Comparison of ENCODE assay signal across 21 cellular contexts in the genomic region with DNA sequence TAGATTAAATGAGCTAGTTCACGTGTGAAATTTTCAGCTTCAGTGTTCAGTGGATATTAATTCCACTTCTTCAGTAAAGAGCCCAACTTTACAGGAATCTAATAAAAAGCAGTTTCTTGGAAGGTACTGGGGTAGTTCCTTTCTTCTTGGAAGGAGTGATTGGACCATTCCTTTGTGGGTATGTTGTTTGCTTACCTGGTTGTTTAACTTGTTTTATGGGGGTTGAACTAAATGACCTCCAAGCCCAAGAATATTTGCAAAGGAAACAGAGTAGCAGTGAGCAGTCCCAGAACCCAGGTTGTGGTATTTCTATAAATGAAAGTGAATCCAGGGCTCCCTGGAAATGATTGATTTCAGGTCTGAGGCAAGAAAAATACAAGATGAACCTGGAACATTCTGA. TPM values are rescaled to one million over a fixed set of nuclear protein-coding genes. Genes with fewer than 3 reads are reported as not detected.
DNase-seq lines count a peak whose midpoint lies in the region; ATAC-seq and TF ChIP-seq lines count a peak whose summit lies in the region.
"Had no signal": no experiment of that assay in that cellular context is flagged by ENCODE, and none has a peak within 500 bp of the region (broad histone marks: within the 10 kb centered on the region; RNA-seq: fewer than 3 reads in every experiment).

No MANE protein-coding gene starts in this region.

- DNase-seq in Calu3 (peak; percentile 6), HuH-7 (ENCODE audit: low spot score) (peak; percentile 29), amniotic epithelial cell (ENCODE audit: low read depth) (peak; percentile 1), progenitor cell of endocrine pancreas (ENCODE audit: low spot score, unreplicated experiment) (no peak), NCI-H2107 (lab: John Stamatoyannopoulos, UW) (no peak), C1 segment of cervical spinal cord (lab: John Stamatoyannopoulos, UW) (no peak)
- DNase-seq: DMS53, GDM1, GM23248, H9, MG63, NCI-H1048, NCI-H1417 treated with DMSO at 0.1 percent for 48 hours, NCI-H187, NCI-H446 treated with DMSO at 0.1 percent for 48 hours, NCI-H526 treated with DMSO at 0.1 percent for 48 hours, SHP77 treated with DMSO at 0.1 percent for 48 hours, SW 1271 had no signal

- H3K27me3 Mint-ChIP-seq in Calu3 (ENCODE audit: unreplicated experiment) (no peaks in the 10 kb centered on the region), progenitor cell of endocrine pancreas (no peaks in the 10 kb centered on the region)
- H3K27me3 Mint-ChIP-seq: IgD-negative memory B cell had no signal

- H3K36me3 Mint-ChIP-seq in Calu3 (ENCODE audit: insufficient read depth, unreplicated experiment) (peaks cover 22% of the 10 kb centered on the region), progenitor cell of endocrine pancreas (ENCODE audit: insufficient read depth) (peaks cover 20% of the 10 kb centered on the region)

- TF ChIP-seq CTCF in Calu3 (IDR thresholded peaks at IDR 0.05; ENCODE audit: unreplicated experiment) (no peak), progenitor cell of endocrine pancreas (IDR thresholded peaks at IDR 0.05; ENCODE audit: unreplicated experiment) (no peak)

- BruUV-seq in Calu3 (replicated peaks; lab: Mats Ljungman, UMichigan) = no TSS peak

- intact Hi-C loops in Calu3 (cut with micrococcal nuclease; ENCODE audit: unreplicated experiment) = no loop called here

- H3K9me3 Mint-ChIP-seq in Calu3 (ENCODE audit: low read depth, unreplicated experiment) = no peaks in the 10 kb centered on the region
- H3K9me3 Mint-ChIP-seq in progenitor cell of endocrine pancreas (ENCODE audit: low read depth) = no peaks in the 10 kb centered on the region
- H3K9me3 Mint-ChIP-seq: H9, IgD-negative memory B cell had no signal

- no peak for ATAC-seq in GM18502 (IDR thresholded peaks at IDR 0.05; ENCODE audit: poor library complexity, unreplicated experiment)

- H3K4me3 Mint-ChIP-seq in Calu3 (ENCODE audit: low read depth, unreplicated experiment) (no peak overlapping the region), progenitor cell of endocrine pancreas (ENCODE audit: low read depth) (no peak overlapping the region)
- H3K4me3 Mint-ChIP-seq: H9, IgD-negative memory B cell had no signal

- H3K4me1 Mint-ChIP-seq in Calu3 (ENCODE audit: low read depth, unreplicated experiment) = peaks cover 11% of the 10 kb centered on the region
- H3K4me1 Mint-ChIP-seq in progenitor cell of endocrine pancreas (ENCODE audit: low read depth) = peaks cover 24% of the 10 kb centered on the region

- CTCF ChIA-PET in Calu3 (lab: Charles Lee) = interaction anchor here (1.3 kb wide), 1 partner anchor 133 kb away, joined by 3 read pairs; no protein-coding TSS in a partner anchor

- H3K27ac Mint-ChIP-seq in Calu3 (ENCODE audit: unreplicated experiment) = no peak overlapping the region
- peak overlapping the region; percentile 92 for H3K27ac Mint-ChIP-seq in progenitor cell of endocrine pancreas
- H3K27ac Mint-ChIP-seq: H9, IgD-negative memory B cell had no signal

RNA-seq across cellular contexts. Expression of a gene that starts 31.4 kb away (rescaled TPM):
- total RNA-seq in Calu3 (2022) (not detected in 2 replicates), progenitor cell of endocrine pancreas (0.89 and 1.0 TPM in 2 replicates)
- total RNA-seq: GM23248, H9, PC-9 had no signal

RNA-seq across cellular contexts. Expression of a gene that starts 47.8 kb away (rescaled TPM):
- total RNA-seq in Calu3 (2022) = 70.0 and 72.2 TPM in 2 replicates
- 72.3 and 74.1 TPM in 2 replicates for total RNA-seq in progenitor cell of endocrine pancreas

Comparison
In these comparisons a context has a peak if more than half of its experiments do, and no peak if none do; other contexts are left out.
1. DNase-seq: peak in Calu3 (single experiment), HuH-7 (single experiment) and amniotic epithelial cell (single experiment); none in progenitor cell of endocrine pancreas (single experiment), NCI-H2107 (single experiment) and C1 segment of cervical spinal cord (0 of 14).